In the genomic region with DNA sequence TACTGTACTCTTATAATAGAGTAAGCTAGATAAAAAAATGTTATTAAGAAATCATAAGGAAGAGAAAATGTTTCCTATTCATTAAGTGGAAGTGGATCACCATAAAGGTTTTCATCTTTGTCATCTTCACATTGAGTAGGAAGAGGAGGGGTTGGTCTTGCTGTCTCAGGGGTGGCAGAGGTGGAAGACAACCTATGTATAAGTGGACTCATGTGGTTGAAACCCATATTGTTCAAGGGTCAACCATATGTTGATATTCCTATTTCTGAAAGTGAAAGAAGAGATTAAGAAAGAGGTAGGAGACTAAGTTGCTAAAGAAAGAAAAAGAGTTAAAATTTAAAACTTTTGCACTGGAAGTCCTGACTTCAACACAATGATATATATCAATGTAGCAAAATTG, we compare ENCODE assay signal across 12 cellular contexts. TPM values are rescaled to one million over a fixed set of nuclear protein-coding genes. Genes with fewer than 3 reads are reported as not detected.
"Had no signal": no experiment of that assay in that cellular context is flagged by ENCODE, and none has a peak within 500 bp of the region (broad histone marks: within the 10 kb centered on the region; RNA-seq: fewer than 3 reads in every experiment).

No MANE protein-coding gene starts in this region.

- H3K27ac ChIP-seq: GM23248 had no signal

- H3K9me3 ChIP-seq: HAP-1 had no signal

- H3K4me3 ChIP-seq: GM23248, GM23338, HAP-1 had no signal

- FAIRE-seq: H1, H54 had no signal

- H3K4me3 Mint-ChIP-seq: GM23338, H9, HFFc6 had no signal

- ATAC-seq: GM23338, HCT116 had no signal

- H2AFZ ChIP-seq: GM23248, GM23338 had no signal

- DNase-seq: GM23248, GOT3, H7, H9, HCEC 1CT, HFFc6 had no signal

- H3K36me3 ChIP-seq: HAP-1 had no signal

- H3K4me2 ChIP-seq: GM23338 had no signal

- H3K27ac Mint-ChIP-seq: GM23338, H9, HFFc6 had no signal

- H3K9ac ChIP-seq: GM23248 had no signal

RNA-seq across cellular contexts. Expression of a gene that starts 4.9 kb away (rescaled TPM):
- total RNA-seq: GM23248, GM23338, H1, H4, H7, H9, HFFc6 had no signal
- polyA plus RNA-seq: GM23248, GM23338, H1 had no signal
